ENCODE assay signal across 9 cellular contexts in the genomic region with DNA sequence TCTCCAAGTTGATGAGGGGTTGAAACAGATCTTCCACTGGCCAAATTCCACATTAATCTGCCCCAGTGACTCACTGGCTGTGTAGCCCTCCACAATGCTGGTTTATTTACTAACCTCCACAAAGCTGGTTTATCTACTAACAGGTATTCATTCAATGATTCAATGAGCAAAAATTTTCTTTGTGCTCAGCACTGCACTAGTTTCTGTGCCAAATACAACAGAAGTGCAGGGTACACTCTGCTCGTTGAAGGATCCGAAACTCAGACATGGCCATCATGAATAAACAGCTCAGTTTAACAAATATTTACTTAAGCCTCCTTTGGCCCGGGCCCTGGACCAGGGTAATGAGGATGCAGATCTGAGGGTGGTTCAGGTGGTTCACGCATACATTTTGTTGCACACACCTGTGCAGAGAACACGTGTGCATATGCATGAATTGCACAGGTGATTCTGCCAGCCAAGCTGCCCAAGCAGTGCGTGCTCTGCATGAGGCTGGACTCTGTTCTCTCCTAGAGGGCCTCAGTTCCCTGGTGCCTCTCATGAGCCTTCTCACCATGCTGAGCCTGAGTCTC.
DNase-seq lines count a peak whose midpoint lies in the region; ATAC-seq, FAIRE-seq and TF ChIP-seq lines count a peak whose summit lies in the region.
"Had no signal": no experiment of that assay in that cellular context is flagged by ENCODE, and none has a peak within 500 bp of the region (broad histone marks: within the 10 kb centered on the region; RNA-seq: fewer than 3 reads in every experiment).

No MANE protein-coding gene starts in this region.

- TF ChIP-seq POLR2A in HCT116 (IDR thresholded peaks at IDR 0.05; ENCODE audit: borderline replicate concordance, extremely low read depth, insufficient read depth, insufficient read length) = no peak
- TF ChIP-seq POLR2A in prostate gland (IDR thresholded peaks at IDR 0.05) = no peak

- no peaks in the 10 kb centered on the region for H3K9me2 ChIP-seq in HCT116 (ENCODE audit: insufficient read depth)

- no peak overlapping the region for H3K27ac ChIP-seq in HCT116 (ENCODE audit: low read depth, low read length)
- H3K27ac ChIP-seq in epithelial cell of prostate = peak overlapping the region; percentile 51
- H3K27ac ChIP-seq in prostate gland = peak overlapping the region; percentile 29 to 63
- no peak overlapping the region for H3K27ac ChIP-seq in kidney (ENCODE audit: low read depth in 2 of 2, low read length in 2 of 2)

- WGBS in prostate gland = 13% methylated on average over 6 of the region's 6 CpGs

- no peak for TF ChIP-seq CTCF in HCT116 (IDR thresholded peaks at IDR 0.05 in 2 of 3, conservative IDR thresholded peaks at IDR 0.05 in 1 of 3; ENCODE audit: borderline replicate concordance in 1 of 3, insufficient read depth in 1 of 3, low read depth in 2 of 3, low read length in 2 of 3)
- no peak for TF ChIP-seq CTCF in prostate gland (IDR thresholded peaks at IDR 0.05)
- no peak for TF ChIP-seq CTCF in kidney (IDR thresholded peaks at IDR 0.05; ENCODE audit: borderline replicate concordance, extremely low read depth, insufficient read depth)

- 0 out of 2 replicates have a peak, but pooled peaks cover 2% of the 10 kb centered on the region for H4K20me1 ChIP-seq in HCT116 (ENCODE audit: insufficient read depth)

- no peaks in the 10 kb centered on the region for H3K27me3 Mint-ChIP-seq in stimulated activated naive CD8-positive, alpha-beta T cell treated with anti-CD3 and anti-CD28 coated beads, Interleukin-15, amount 100 ng/mL, for 72 hours

- no peak for TF ChIP-seq RAD21 in HCT116 (IDR thresholded peaks at IDR 0.05; ENCODE audit: low read depth)

- no peak for DNase-seq in HCT116 (ENCODE audit: low read depth, low spot score)
- DNase-seq in NCI-H774 (lab: John Stamatoyannopoulos, UW) = peak; percentile 91
- DNase-seq in epithelial cell of prostate (ENCODE audit: low read depth, low spot score) = peak; percentile 72
- peak; percentile 76 for DNase-seq in prostate gland (ENCODE audit: low spot score)
- DNase-seq in SK-N-DZ (ENCODE audit: low spot score) = no peak
- no peak for DNase-seq in stimulated activated naive CD8-positive, alpha-beta T cell treated with anti-CD3 and anti-CD28 coated beads, Interleukin-15, amount 100 ng/mL, for 72 hours
- DNase-seq in kidney = no peak
- DNase-seq: NCI-H82 had no signal

- no peak overlapping the region for H3K27ac Mint-ChIP-seq in stimulated activated naive CD8-positive, alpha-beta T cell treated with anti-CD3 and anti-CD28 coated beads, Interleukin-15, amount 100 ng/mL, for 72 hours

- H3K9me3 Mint-ChIP-seq in stimulated activated naive CD8-positive, alpha-beta T cell treated with anti-CD3 and anti-CD28 coated beads, Interleukin-15, amount 100 ng/mL, for 72 hours = no peaks in the 10 kb centered on the region

- no peak overlapping the region for H3K4me2 ChIP-seq in HCT116 (ENCODE audit: low read length)

- no TSS peak for BruUV-seq in HCT116 (replicated peaks; lab: Mats Ljungman, UMichigan)

- ATAC-seq in HCT116 (peak; percentile 42; the same call in 1 of the 2 replicates), GM18511 (IDR thresholded peaks at IDR 0.05; ENCODE audit: unreplicated experiment) (no peak)
- ATAC-seq in stimulated activated naive CD8-positive, alpha-beta T cell treated with anti-CD3 and anti-CD28 coated beads, Interleukin-15, amount 100 ng/mL, for 72 hours = no peak

- no peak overlapping the region for H2AFZ ChIP-seq in HCT116 (ENCODE audit: low read depth, low read length, poor library complexity, severe bottlenecking)

- intact Hi-C loops in HCT116 (cut with micrococcal nuclease) (no loop called here), prostate gland (cut with DNase I) (no loop called here), kidney (cut with DNase I) (no loop called here)

- H3K4me3 ChIP-seq in HCT116 (replicated peaks in 1 of 2; ENCODE audit: low read depth in 1 of 2, low read length in 2 of 2) (no peak overlapping the region), prostate gland (no peak overlapping the region), kidney (ENCODE audit: low read length in 2 of 2) (no peak overlapping the region)

- POLR2A ChIA-PET in HCT116 (lab: Charles Lee) = no interaction called here

- H3K27me3 ChIP-seq in HCT116 (ENCODE audit: insufficient read depth, low read length) (no peaks in the 10 kb centered on the region), prostate gland (replicated peaks; ENCODE audit: insufficient read depth) (no peaks in the 10 kb centered on the region)

- peaks cover 6% of the 10 kb centered on the region in 2 experiments; a peak in 3 of 4 replicates for H3K4me1 ChIP-seq in HCT116 (ENCODE audit: control insufficient read depth in 1 of 2, insufficient read depth in 2 of 2, low read length in 2 of 2)
- H3K4me1 ChIP-seq in prostate gland (replicated peaks) = peaks cover 20% of the 10 kb centered on the region
- no peaks in the 10 kb centered on the region for H3K4me1 ChIP-seq in kidney (ENCODE audit: control insufficient read depth in 1 of 2, insufficient read depth in 1 of 2, low read depth in 1 of 2, low read length in 2 of 2)

- no peaks in the 10 kb centered on the region for H3K4me1 Mint-ChIP-seq in stimulated activated naive CD8-positive, alpha-beta T cell treated with anti-CD3 and anti-CD28 coated beads, Interleukin-15, amount 100 ng/mL, for 72 hours

- FAIRE-seq in kidney (lab: Jason Lieb, UNC) = no peak

- H3K9ac ChIP-seq in HCT116 (ENCODE audit: low read length) = no peak overlapping the region
- H3K9ac ChIP-seq in kidney (ENCODE audit: low read length in 2 of 2) = no peak overlapping the region

- no peak overlapping the region for H3K4me3 Mint-ChIP-seq in stimulated activated naive CD8-positive, alpha-beta T cell treated with anti-CD3 and anti-CD28 coated beads, Interleukin-15, amount 100 ng/mL, for 72 hours

- H3K36me3 ChIP-seq in HCT116 (ENCODE audit: control insufficient read depth in 1 of 2, insufficient read depth in 2 of 2, low read length in 2 of 2) = peaks cover 4% of the 10 kb centered on the region in 2 experiments; a peak in 1 of 4 replicates
- H3K36me3 ChIP-seq in prostate gland = no peaks in the 10 kb centered on the region
- H3K36me3 ChIP-seq in kidney (ENCODE audit: control insufficient read depth in 1 of 2, insufficient read depth in 2 of 2, low read length in 2 of 2) = no peaks in the 10 kb centered on the region

- H3K9me3 ChIP-seq in HCT116 (ENCODE audit: control insufficient read depth in 1 of 2, insufficient read depth in 1 of 2, low read depth in 1 of 2, low read length in 2 of 2) (no peaks in the 10 kb centered on the region), prostate gland (no peaks in the 10 kb centered on the region), kidney (ENCODE audit: control insufficient read depth in 1 of 2, low read length in 2 of 2) (no peaks in the 10 kb centered on the region)

- CTCF ChIA-PET in HCT116 (lab: Charles Lee) = no interaction called here

- H3K79me2 ChIP-seq in HCT116 (ENCODE audit: insufficient read depth, low read length) = no peaks in the 10 kb centered on the region

- RAD21 ChIA-PET in HCT116 (lab: Charles Lee; ENCODE audit: low non-redundant PET in 1 of 2, low total read pairs in 2 of 2, uncharacterized antibody in 2 of 2, unreplicated experiment in 2 of 2) = no interaction called here

TF ChIP-seq in HCT116, 20 proteins besides CTCF, POLR2A, EP300 and RAD21 (continues in another document):
- TF ChIP-seq ELF1 (IDR thresholded peaks at IDR 0.05; ENCODE audit: borderline replicate concordance, low read depth) (no peak), SRF (IDR thresholded peaks at IDR 0.05; ENCODE audit: low read depth) (no peak), SIN3A (IDR thresholded peaks at IDR 0.05; ENCODE audit: low read depth) (no peak), EZH2 (IDR thresholded peaks at IDR 0.05) (no peak), EGR1 (IDR thresholded peaks at IDR 0.05; ENCODE audit: low read depth) (no peak), EZH2phosphoT487 (IDR thresholded peaks at IDR 0.05; ENCODE audit: borderline replicate concordance) (no peak), FOSL1 (IDR thresholded peaks at IDR 0.05; ENCODE audit: low read depth) (no peak), ZNF274 (IDR thresholded peaks at IDR 0.05; ENCODE audit: low read depth, low read length) (no peak), JUND (IDR thresholded peaks at IDR 0.05) (no peak)
- TF ChIP-seq, protein P1, sequence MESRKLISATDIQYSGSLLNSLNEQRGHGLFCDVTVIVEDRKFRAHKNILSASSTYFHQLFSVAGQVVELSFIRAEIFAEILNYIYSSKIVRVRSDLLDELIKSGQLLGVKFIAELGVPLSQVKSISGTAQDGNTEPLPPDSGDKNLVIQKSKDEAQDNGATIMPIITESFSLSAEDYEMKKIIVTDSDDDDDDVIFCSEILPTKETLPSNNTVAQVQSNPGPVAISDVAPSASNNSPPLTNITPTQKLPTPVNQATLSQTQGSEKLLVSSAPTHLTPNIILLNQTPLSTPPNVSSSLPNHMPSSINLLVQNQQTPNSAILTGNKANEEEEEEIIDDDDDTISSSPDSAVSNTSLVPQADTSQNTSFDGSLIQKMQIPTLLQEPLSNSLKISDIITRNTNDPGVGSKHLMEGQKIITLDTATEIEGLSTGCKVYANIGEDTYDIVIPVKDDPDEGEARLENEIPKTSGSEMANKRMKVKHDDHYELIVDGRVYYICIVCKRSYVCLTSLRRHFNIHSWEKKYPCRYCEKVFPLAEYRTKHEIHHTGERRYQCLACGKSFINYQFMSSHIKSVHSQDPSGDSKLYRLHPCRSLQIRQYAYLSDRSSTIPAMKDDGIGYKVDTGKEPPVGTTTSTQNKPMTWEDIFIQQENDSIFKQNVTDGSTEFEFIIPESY (IDR thresholded peaks at IDR 0.05; ENCODE audit: extremely low read depth, insufficient replicate concordance, low read length) = no peak

Comparison
In these comparisons a context has a peak if more than half of its experiments do, and no peak if none do; other contexts are left out.
1. DNase-seq: peak in NCI-H774 (single experiment), epithelial cell of prostate (single experiment) and prostate gland (single experiment); none in HCT116 (single experiment), SK-N-DZ (single experiment), stimulated activated naive CD8-positive, alpha-beta T cell treated with anti-CD3 and anti-CD28 coated beads, Interleukin-15, amount 100 ng/mL, for 72 hours (0 of 2) and kidney (single experiment).
2. H3K27ac ChIP-seq: peak in epithelial cell of prostate (single experiment) and prostate gland (2 of 2); none in HCT116 (single experiment) and kidney (0 of 2).